ENCODE assay signal across 15 cellular contexts in the genomic region with DNA sequence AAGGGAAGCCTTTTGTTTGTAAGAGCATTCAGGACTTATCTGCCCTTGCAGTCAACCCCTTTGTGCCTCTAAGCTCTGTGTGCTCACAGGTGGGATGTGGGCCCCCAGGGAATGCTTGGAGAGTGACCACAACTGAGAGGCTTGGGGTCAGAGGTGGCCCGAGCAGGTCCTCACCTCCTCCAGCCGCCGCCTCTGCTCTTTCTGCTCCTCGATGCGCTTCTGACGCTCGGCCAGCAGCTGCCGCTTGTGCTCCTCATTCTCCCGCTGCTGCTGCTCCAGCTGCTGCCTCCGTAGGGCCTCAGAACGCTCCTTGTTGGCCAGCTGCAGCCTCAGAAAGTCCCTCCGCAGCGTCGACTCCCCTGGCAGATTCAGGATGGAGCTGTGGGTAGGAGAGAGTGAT.
DNase-seq lines count a peak whose midpoint lies in the region; ATAC-seq, FAIRE-seq and TF ChIP-seq lines count a peak whose summit lies in the region.
"Had no signal": no experiment of that assay in that cellular context is flagged by ENCODE, and none has a peak within 500 bp of the region (broad histone marks: within the 10 kb centered on the region; RNA-seq: fewer than 3 reads in every experiment).

No MANE protein-coding gene starts in this region.

- peak overlapping the region; percentile 29 for H3K27ac Mint-ChIP-seq in activated naive CD8-positive, alpha-beta T cell treated with anti-CD3 and anti-CD28 coated beads, Interleukin-2, amount 10 ng/mL, durations not matched to agents 7 days and 5 days
- no peak overlapping the region for H3K27ac Mint-ChIP-seq in activated naive CD8-positive, alpha-beta T cell treated with anti-CD3 and anti-CD28 coated beads for 36 hours
- H3K27ac Mint-ChIP-seq in endodermal cell = peak overlapping the region; percentile 78
- H3K27ac Mint-ChIP-seq in HFFc6 = no peak overlapping the region
- H3K27ac Mint-ChIP-seq: activated naive CD4-positive, alpha-beta T cell treated with anti-CD3 and anti-CD28 coated beads, Interleukin-2, amount 50 U/mL, for 24 hours had no signal

- WGBS in endodermal cell (ENCODE audit: insufficient coverage in 1 of 2, insufficient read length in 1 of 2), 2 experiments = 76% methylated on average over 14 of the region's 14 CpGs; no CpG with 5 or more reads in 1 of the 2 experiments
- no CpG with 5 or more reads among the region's 14 CpGs for WGBS in mesendoderm (ENCODE audit: extremely low coverage, insufficient coverage, low lambda C conversion rate)
- 54 to 58% methylated on average over 13 to 14 of the region's 14 CpGs for WGBS in testis, 2 donors

- no peak for FAIRE-seq in RCC 7860 (lab: Jason Lieb, UNC)
- FAIRE-seq: H54 had no signal

- peaks cover 4% of the 10 kb centered on the region for H3K4me1 Mint-ChIP-seq in activated naive CD8-positive, alpha-beta T cell treated with anti-CD3 and anti-CD28 coated beads, Interleukin-2, amount 10 ng/mL, durations not matched to agents 7 days and 5 days
- no peaks in the 10 kb centered on the region for H3K4me1 Mint-ChIP-seq in activated naive CD8-positive, alpha-beta T cell treated with anti-CD3 and anti-CD28 coated beads for 36 hours
- peaks cover 32% of the 10 kb centered on the region for H3K4me1 Mint-ChIP-seq in endodermal cell
- peaks cover 28% of the 10 kb centered on the region for H3K4me1 Mint-ChIP-seq in HFFc6 (ENCODE audit: low read depth)
- H3K4me1 Mint-ChIP-seq: activated naive CD4-positive, alpha-beta T cell treated with anti-CD3 and anti-CD28 coated beads, Interleukin-2, amount 50 U/mL, for 24 hours had no signal

- H3K23ac ChIP-seq in mesendoderm (ENCODE audit: low read length) = no peak overlapping the region

- no peak overlapping the region for H3K4ac ChIP-seq in mesendoderm (ENCODE audit: low read depth, low read length)

- peak overlapping the region; percentile 59 for H3K27ac ChIP-seq in endodermal cell (ENCODE audit: low read depth, low read length)
- peak overlapping the region; percentile 59 for H3K27ac ChIP-seq in mesendoderm (ENCODE audit: low read depth, low read length)
- H3K27ac ChIP-seq in testis = no peak overlapping the region

- no peak overlapping the region for H2BK5ac ChIP-seq in mesendoderm (ENCODE audit: low read length)

- H3K4me1 ChIP-seq in endodermal cell (ENCODE audit: control insufficient read depth, insufficient read depth, low read length) (peaks cover 19% of the 10 kb centered on the region), mesendoderm (ENCODE audit: control insufficient read depth, low read depth, low read length) (peaks cover 6% of the 10 kb centered on the region), testis (no peaks in the 10 kb centered on the region)

- TF ChIP-seq POLR2A in testis (IDR thresholded peaks at IDR 0.05) = no peak

- no peak overlapping the region for H2AK5ac ChIP-seq in mesendoderm (ENCODE audit: low read length)

- no peak for ATAC-seq in activated naive CD8-positive, alpha-beta T cell treated with anti-CD3 and anti-CD28 coated beads, Interleukin-2, amount 10 ng/mL, durations not matched to agents 7 days and 5 days (ENCODE audit: low read depth)

- no peaks in the 10 kb centered on the region for H3K79me2 ChIP-seq in mesendoderm (ENCODE audit: control insufficient read depth, insufficient read depth, low read length)

- peak overlapping the region; percentile 66 for H3K56ac ChIP-seq in mesendoderm (ENCODE audit: low read length)

- H3K4me2 ChIP-seq in mesendoderm (ENCODE audit: low read length) = no peak overlapping the region

- H3K4me3 ChIP-seq in endodermal cell (ENCODE audit: low read length) (no peak overlapping the region), mesendoderm (ENCODE audit: low read length) (no peak overlapping the region), testis (no peak overlapping the region)

- H3K27me3 Mint-ChIP-seq in activated naive CD8-positive, alpha-beta T cell treated with anti-CD3 and anti-CD28 coated beads, Interleukin-2, amount 10 ng/mL, durations not matched to agents 7 days and 5 days = no peaks in the 10 kb centered on the region
- no peaks in the 10 kb centered on the region for H3K27me3 Mint-ChIP-seq in activated naive CD8-positive, alpha-beta T cell treated with anti-CD3 and anti-CD28 coated beads for 36 hours
- peaks cover 10% of the 10 kb centered on the region for H3K27me3 Mint-ChIP-seq in endodermal cell (ENCODE audit: insufficient read depth)
- H3K27me3 Mint-ChIP-seq in HFFc6 (ENCODE audit: insufficient read depth) = peaks cover 4% of the 10 kb centered on the region; the same call in 1 of the 2 replicates
- H3K27me3 Mint-ChIP-seq: activated naive CD4-positive, alpha-beta T cell treated with anti-CD3 and anti-CD28 coated beads, Interleukin-2, amount 50 U/mL, for 24 hours; central memory CD8-positive, alpha-beta T cell had no signal

- intact Hi-C loops in testis (cut with DNase I; ENCODE audit: low total_unique reads) = no loop called here

- no peak overlapping the region for H4K8ac ChIP-seq in mesendoderm (ENCODE audit: low read depth, low read length)

- no peak overlapping the region for H3K18ac ChIP-seq in mesendoderm (ENCODE audit: low read length)

- no peak overlapping the region for H4K5ac ChIP-seq in mesendoderm (ENCODE audit: low read length)

- H3K79me1 ChIP-seq in mesendoderm (ENCODE audit: low read length) = no peaks in the 10 kb centered on the region

- H3K36me3 ChIP-seq in endodermal cell (ENCODE audit: control insufficient read depth, insufficient read depth, low read length) (no peaks in the 10 kb centered on the region), mesendoderm (ENCODE audit: control insufficient read depth, insufficient read depth, low read length) (no peaks in the 10 kb centered on the region), testis (ENCODE audit: low read depth, missing control alignments) (no peaks in the 10 kb centered on the region)

- H3K9me3 Mint-ChIP-seq in activated naive CD8-positive, alpha-beta T cell treated with anti-CD3 and anti-CD28 coated beads, Interleukin-2, amount 10 ng/mL, durations not matched to agents 7 days and 5 days = no peaks in the 10 kb centered on the region
- no peaks in the 10 kb centered on the region for H3K9me3 Mint-ChIP-seq in activated naive CD8-positive, alpha-beta T cell treated with anti-CD3 and anti-CD28 coated beads for 36 hours
- H3K9me3 Mint-ChIP-seq in endodermal cell (peaks cover 2% of the 10 kb centered on the region), HFFc6 (peaks cover under 1% of the 10 kb centered on the region; the same call in 1 of the 2 replicates)
- H3K9me3 Mint-ChIP-seq: activated naive CD4-positive, alpha-beta T cell treated with anti-CD3 and anti-CD28 coated beads, Interleukin-2, amount 50 U/mL, for 24 hours; central memory CD8-positive, alpha-beta T cell had no signal

- H2BK120ac ChIP-seq in mesendoderm (ENCODE audit: low read depth, low read length) = no peak overlapping the region

- no peaks in the 10 kb centered on the region for H3K27me3 ChIP-seq in endodermal cell (ENCODE audit: control insufficient read depth, insufficient read depth, low read length, poor library complexity, severe bottlenecking)
- H3K27me3 ChIP-seq in mesendoderm (ENCODE audit: insufficient read depth, low read length, poor library complexity) = no peaks in the 10 kb centered on the region
- H3K27me3 ChIP-seq in testis = no peaks in the 10 kb centered on the region

- H2BK15ac ChIP-seq in mesendoderm (replicated peaks; ENCODE audit: low read depth) = no peak overlapping the region

- no peak for DNase-seq in activated naive CD8-positive, alpha-beta T cell treated with anti-CD3 and anti-CD28 coated beads, Interleukin-2, amount 10 ng/mL, durations not matched to agents 7 days and 5 days
- no peak for DNase-seq in activated naive CD8-positive, alpha-beta T cell treated with anti-CD3 and anti-CD28 coated beads for 36 hours
- DNase-seq in endodermal cell (peak; percentile 75), mesendoderm (peak; percentile 31), testis (peak; percentile 33), RCC 7860 (ENCODE audit: low spot score) (no peak), HFFc6 (no peak)
- no peak for DNase-seq in activated effector memory CD4-positive, alpha-beta T cell treated with anti-CD3 and anti-CD28 coated beads, Interleukin-2, amount 50 U/mL, for 16 hours
- DNase-seq: 8988T, GDM1, NCI-H1694 treated with DMSO at 0.1 percent for 48 hours, NCI-H774 had no signal

- TF ChIP-seq CTCF in endodermal cell (conservative IDR thresholded peaks at IDR 0.05) (peak; percentile 38), testis (IDR thresholded peaks at IDR 0.05) (no peak), HFFc6 (IDR thresholded peaks at IDR 0.05) (no peak)

- peaks cover 17% of the 10 kb centered on the region for H3K36me3 Mint-ChIP-seq in activated naive CD8-positive, alpha-beta T cell treated with anti-CD3 and anti-CD28 coated beads, Interleukin-2, amount 10 ng/mL, durations not matched to agents 7 days and 5 days
- H3K36me3 Mint-ChIP-seq in activated naive CD8-positive, alpha-beta T cell treated with anti-CD3 and anti-CD28 coated beads for 36 hours = peaks cover 18% of the 10 kb centered on the region
- H3K36me3 Mint-ChIP-seq in endodermal cell (ENCODE audit: low read depth) = peaks cover 5% of the 10 kb centered on the region
- H3K36me3 Mint-ChIP-seq in HFFc6 (ENCODE audit: low read depth) = peaks cover 46% of the 10 kb centered on the region

- H3K9ac ChIP-seq in endodermal cell (ENCODE audit: extremely low read depth, low read length, poor library complexity, severe bottlenecking) (peak overlapping the region; percentile 26), mesendoderm (ENCODE audit: low read length) (no peak overlapping the region)

- H3K4me3 Mint-ChIP-seq in activated naive CD8-positive, alpha-beta T cell treated with anti-CD3 and anti-CD28 coated beads, Interleukin-2, amount 10 ng/mL, durations not matched to agents 7 days and 5 days = no peak overlapping the region
- H3K4me3 Mint-ChIP-seq in activated naive CD8-positive, alpha-beta T cell treated with anti-CD3 and anti-CD28 coated beads for 36 hours = no peak overlapping the region
- no peak overlapping the region for H3K4me3 Mint-ChIP-seq in endodermal cell
- no peak overlapping the region for H3K4me3 Mint-ChIP-seq in HFFc6
- H3K4me3 Mint-ChIP-seq: activated naive CD4-positive, alpha-beta T cell treated with anti-CD3 and anti-CD28 coated beads, Interleukin-2, amount 50 U/mL, for 24 hours; central memory CD8-positive, alpha-beta T cell had no signal

- no peaks in the 10 kb centered on the region for H3K9me3 ChIP-seq in endodermal cell (ENCODE audit: control insufficient read depth, low read length)
- no peaks in the 10 kb centered on the region for H3K9me3 ChIP-seq in testis

- POLR2A ChIA-PET in activated naive CD8-positive, alpha-beta T cell treated with anti-CD3 and anti-CD28 coated beads, Interleukin-2, amount 10 ng/mL, durations not matched to agents 7 days and 5 days (lab: Charles Lee) = no interaction called here

Comparison
In these comparisons a context has a peak if more than half of its experiments do, and no peak if none do; other contexts are left out.
1. H3K27ac Mint-ChIP-seq: peak in activated naive CD8-positive, alpha-beta T cell treated with anti-CD3 and anti-CD28 coated beads, Interleukin-2, amount 10 ng/mL, durations not matched to agents 7 days and 5 days (single experiment) and endodermal cell (single experiment); none in activated naive CD8-positive, alpha-beta T cell treated with anti-CD3 and anti-CD28 coated beads for 36 hours (single experiment) and HFFc6 (single experiment).
2. DNase-seq: peak in endodermal cell (single experiment), mesendoderm (single experiment) and testis (single experiment); none in activated naive CD8-positive, alpha-beta T cell treated with anti-CD3 and anti-CD28 coated beads, Interleukin-2, amount 10 ng/mL, durations not matched to agents 7 days and 5 days (single experiment), activated naive CD8-positive, alpha-beta T cell treated with anti-CD3 and anti-CD28 coated beads for 36 hours (single experiment), RCC 7860 (single experiment), HFFc6 (single experiment) and activated effector memory CD4-positive, alpha-beta T cell treated with anti-CD3 and anti-CD28 coated beads, Interleukin-2, amount 50 U/mL, for 16 hours (single experiment).
3. H3K27ac ChIP-seq: peak in endodermal cell (single experiment) and mesendoderm (single experiment); none in testis (0 of 2).